Comparison of ENCODE assay signal across 15 cellular contexts in the genomic region with DNA sequence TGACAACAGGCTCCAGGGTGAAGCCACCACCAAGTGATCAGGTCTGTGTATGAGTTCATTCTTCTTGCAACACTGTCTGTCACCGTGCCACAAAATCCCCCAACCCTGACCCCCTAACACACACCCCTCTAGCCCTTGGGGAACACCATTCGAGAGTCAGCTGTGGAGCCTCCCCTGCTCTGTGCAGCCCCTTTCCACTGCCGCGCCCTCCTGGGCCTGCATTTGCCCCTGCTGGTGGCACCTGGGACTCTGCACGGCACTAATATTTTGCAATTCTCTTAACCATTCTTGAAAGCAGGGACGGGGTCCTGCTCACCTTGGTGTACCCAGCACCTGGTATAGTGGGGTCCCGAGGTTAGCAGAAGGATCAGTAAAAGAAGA.
DNase-seq lines count a peak whose midpoint lies in the region; ATAC-seq and TF ChIP-seq lines count a peak whose summit lies in the region.
"Had no signal": no experiment of that assay in that cellular context is flagged by ENCODE, and none has a peak within 500 bp of the region (broad histone marks: within the 10 kb centered on the region; RNA-seq: fewer than 3 reads in every experiment).

No MANE protein-coding gene starts in this region.

- ATAC-seq in GM19023 (IDR thresholded peaks at IDR 0.05; ENCODE audit: unreplicated experiment): no peak
- ATAC-seq: WTC11 had no signal

- peaks cover 0 to 3% of the 10 kb centered on the region in 2 donors for H3K27me3 Mint-ChIP-seq in CD8-positive, alpha-beta memory T cell
- no peaks in the 10 kb centered on the region for H3K27me3 Mint-ChIP-seq in chondrocyte (ENCODE audit: low read depth)
- no peaks in the 10 kb centered on the region for H3K27me3 Mint-ChIP-seq in neural crest cell (ENCODE audit: low read depth)

- no peak for DNase-seq in AG04450 (ENCODE audit: low read depth, low spot score)
- no peak for DNase-seq in CD8-positive, alpha-beta memory T cell
- no peak for DNase-seq in chondrocyte (ENCODE audit: low spot score)
- DNase-seq in neural crest cell (ENCODE audit: low read depth, low spot score): no peak
- DNase-seq in NCI-H1105 (lab: John Stamatoyannopoulos, UW): no peak
- no peak for DNase-seq in GOT3 (lab: John Stamatoyannopoulos, UW)
- no peak for DNase-seq in KG1 (lab: John Stamatoyannopoulos, UW)
- DNase-seq: COR-L47; left cardiac atrium; NCI-H510A treated with DMSO at 0.1 percent for 48 hours; occipital lobe; SIG-M5; stimulated activated naive CD4-positive, alpha-beta T cell had no signal

- no peaks in the 10 kb centered on the region for H3K9me3 Mint-ChIP-seq in CD8-positive, alpha-beta memory T cell
- H3K9me3 Mint-ChIP-seq in chondrocyte (ENCODE audit: low read depth): no peaks in the 10 kb centered on the region
- no peaks in the 10 kb centered on the region for H3K9me3 Mint-ChIP-seq in neural crest cell
- H3K9me3 Mint-ChIP-seq: WTC11 had no signal

- H3K4me3 Mint-ChIP-seq in CD8-positive, alpha-beta memory T cell: peak overlapping the region in 5 of 7 donors; percentile 19 to 74 (median 28)
- H3K4me3 Mint-ChIP-seq in chondrocyte (ENCODE audit: unreplicated experiment) (no peak overlapping the region), neural crest cell (no peak overlapping the region)
- H3K4me3 Mint-ChIP-seq: WTC11 had no signal

- peaks cover 38% of the 10 kb centered on the region for H3K4me1 ChIP-seq in CD8-positive, alpha-beta memory T cell (ENCODE audit: insufficient read depth, low read length)

- peaks cover 41 to 72% (median 43%) of the 10 kb centered on the region in 3 donors for H3K4me1 Mint-ChIP-seq in CD8-positive, alpha-beta memory T cell
- H3K4me1 Mint-ChIP-seq in chondrocyte (ENCODE audit: low read depth) (peaks cover 39% of the 10 kb centered on the region), neural crest cell (peaks cover 65% of the 10 kb centered on the region)

- H3K27ac Mint-ChIP-seq in CD8-positive, alpha-beta memory T cell: peak overlapping the region in 5 of 8 donors; percentile 47 to 91 (median 81)
- H3K27ac Mint-ChIP-seq in chondrocyte (ENCODE audit: unreplicated experiment): no peak overlapping the region
- H3K27ac Mint-ChIP-seq in neural crest cell (ENCODE audit: unreplicated experiment): peak overlapping the region; percentile 27

- H3K27ac ChIP-seq in AG04450 (ENCODE audit: low read depth, low read length): no peak overlapping the region
- H3K27ac ChIP-seq in CD8-positive, alpha-beta memory T cell (ENCODE audit: low read depth, low read length): peak overlapping the region; percentile 7

- no peaks in the 10 kb centered on the region; the same call in 1 of the 2 replicates for H3K9me3 ChIP-seq in AG04450 (ENCODE audit: control insufficient read depth, insufficient read depth, low read length)
- no peaks in the 10 kb centered on the region for H3K9me3 ChIP-seq in CD8-positive, alpha-beta memory T cell (ENCODE audit: low read length)

- no peaks in the 10 kb centered on the region for H3K36me3 ChIP-seq in CD8-positive, alpha-beta memory T cell (ENCODE audit: insufficient read depth, low read length)

- no peak overlapping the region for H3K4me3 ChIP-seq in AG04450 (ENCODE audit: low read depth, low read length)
- no peak overlapping the region for H3K4me3 ChIP-seq in CD8-positive, alpha-beta memory T cell (ENCODE audit: low read length)

- peaks cover 0 to 2% (median 0%) of the 10 kb centered on the region in 3 donors for H3K36me3 Mint-ChIP-seq in CD8-positive, alpha-beta memory T cell
- no peaks in the 10 kb centered on the region for H3K36me3 Mint-ChIP-seq in chondrocyte (ENCODE audit: low read depth)
- no peaks in the 10 kb centered on the region for H3K36me3 Mint-ChIP-seq in neural crest cell (ENCODE audit: low read depth)
- H3K36me3 Mint-ChIP-seq: WTC11 had no signal

- CTCF ChIA-PET in AG04450 (lab: Charles Lee): no interaction called here
- CTCF ChIA-PET in CD8-positive, alpha-beta memory T cell (lab: Charles Lee): interaction anchor here (0.7 to 2.4 kb wide), 4 partner anchors 9 to 28 kb away, joined by 3 to 9 read pairs (median 4); no protein-coding TSS in a partner anchor

- POLR2A ChIA-PET in AG04450 (lab: Yijun Ruan, JAX): no interaction called here
- POLR2A ChIA-PET in CD8-positive, alpha-beta memory T cell (lab: Charles Lee): interaction anchor here (0.9 kb wide), 1 partner anchor 11 kb away, joined by 3 read pairs; no protein-coding TSS in a partner anchor

- no peaks in the 10 kb centered on the region for H3K27me3 ChIP-seq in AG04450 (ENCODE audit: control insufficient read depth, insufficient read depth, low read length)
- H3K27me3 ChIP-seq in CD8-positive, alpha-beta memory T cell (ENCODE audit: insufficient read depth, low read length, poor library complexity, severe bottlenecking): no peaks in the 10 kb centered on the region

- TF ChIP-seq CTCF in AG04450 (IDR thresholded peaks at IDR 0.05; ENCODE audit: low read depth, low read length) (0 out of 2 replicates have a peak, but pooled peaks have one; percentile 10), chondrocyte (IDR thresholded peaks at IDR 0.05) (peak; percentile 9), neural crest cell (conservative IDR thresholded peaks at IDR 0.05) (no peak)

Comparison
In these comparisons a context has a peak if more than half of its experiments do, and no peak if none do; other contexts are left out.
1. H3K4me3 Mint-ChIP-seq: peak in CD8-positive, alpha-beta memory T cell (5 of 7); none in chondrocyte (single experiment) and neural crest cell (single experiment).